In genomic region chr10:8374334-8374733, GRCh38 we compare ENCODE assay signal across 28 cellular contexts.
"Had no signal": no experiment of that assay in that cellular context is flagged by ENCODE, and none has a peak within 500 bp of the region (broad histone marks: within the 10 kb centered on the region; RNA-seq: fewer than 3 reads in every experiment).

No MANE protein-coding gene starts in this region.

- H3K27me3 ChIP-seq: stomach, suprapubic skin, testis, thyroid gland, tibial artery, tibial nerve, transverse colon, upper lobe of left lung, upper lobe of right lung, uterus, vagina had no signal

- ATAC-seq: stimulated activated memory B cell treated with anti-CD40 and anti-IgM and Interleukin-4, amounts not matched to agents 10 μg/mL and 1 μg/mL and 100 μg/mL, for 72 hours; stimulated activated naive B cell treated with anti-CD40 and anti-IgM and Interleukin-4, amounts not matched to agents 10 μg/mL and 1 μg/mL and 100 μg/mL, for 72 hours; stimulated activated naive CD8-positive, alpha-beta T cell treated with anti-CD3 and anti-CD28 coated beads, Interleukin-15, amount 100 ng/mL, for 72 hours; upper lobe of right lung had no signal

- H3K9me3 Mint-ChIP-seq: stimulated activated effector memory CD8-positive, alpha-beta T cell treated with anti-CD3 and anti-CD28 coated beads, Interleukin-12 subunit alpha, Interleukin-12 subunit beta, amount 100 ng/mL, for 72 hours; stimulated activated memory B cell treated with anti-CD40 and anti-IgM and Interleukin-4, amounts not matched to agents 10 μg/mL and 1 μg/mL and 100 μg/mL, for 72 hours; stimulated activated naive CD8-positive, alpha-beta T cell treated with anti-CD3 and anti-CD28 coated beads, Interleukin-15, Interleukin-2, amounts not matched to agents 100 ng/mL and 50 ng/mL, for 24 hours had no signal

- H3K27ac ChIP-seq: stomach, suprapubic skin, testis, thoracic aorta, thyroid gland, tibial artery, tibial nerve, transverse colon, upper lobe of left lung, upper lobe of right lung, uterus, vagina had no signal

- H3K9me3 ChIP-seq: stomach, suprapubic skin, testis, thoracic aorta, thyroid gland, tibial artery, tibial nerve, transverse colon, upper lobe of left lung, upper lobe of right lung, uterus, vagina had no signal

- H3K4me3 ChIP-seq: stomach, suprapubic skin, testis, thoracic aorta, thyroid gland, tibial artery, tibial nerve, transverse colon, upper lobe of left lung, upper lobe of right lung, uterus, vagina had no signal

- DNase-seq: stimulated activated CD4-positive, alpha-beta T cell treated with anti-CD3 and anti-CD28 coated beads, Interleukin-2, amount 100 ng/mL, for 48 hours; stimulated activated CD4-positive, alpha-beta T cell treated with anti-CD3 and anti-CD28 coated beads, Interleukin-4, amount 100 ng/mL, for 1 hour; stimulated activated CD4-positive, alpha-beta T cell treated with anti-CD3 and anti-CD28 coated beads, Interleukin-4, amount 100 ng/mL, for 24 hours; stimulated activated CD4-positive, alpha-beta T cell treated with anti-CD3 and anti-CD28 coated beads, Interleukin-4, amount 100 ng/mL, for 4 hours; stimulated activated CD8-positive, alpha-beta memory T cell treated with anti-CD3 and anti-CD28 coated beads, Interleukin-4, amount 100 ng/mL, for 48 hours; stimulated activated naive B cell treated with anti-CD40 and anti-IgM and Interleukin-4, amounts not matched to agents 10 μg/mL and 1 μg/mL and 100 μg/mL, for 72 hours; stimulated activated naive CD4-positive, alpha-beta T cell; stimulated activated naive CD4-positive, alpha-beta T cell treated with Interleukin-2 at 50 U/mL for 16 hours; stimulated activated naive CD8-positive, alpha-beta T cell treated with anti-CD3 and anti-CD28 coated beads, Interleukin-15, amount 100 ng/mL, for 72 hours; stimulated activated naive CD8-positive, alpha-beta T cell treated with anti-CD3 and anti-CD28 coated beads, Interleukin-15, Interleukin-2, amounts not matched to agents 100 U/mL and 50 U/mL, for 24 hours; stomach; substantia nigra; testis; thyroid gland; tibial artery; transverse colon; upper lobe of left lung; upper lobe of right lung; uterus had no signal

- FAIRE-seq: urothelium cell line had no signal

- H3K36me3 Mint-ChIP-seq: stimulated activated effector memory CD8-positive, alpha-beta T cell treated with anti-CD3 and anti-CD28 coated beads, Interleukin-12 subunit alpha, Interleukin-12 subunit beta, amount 100 ng/mL, for 72 hours; stimulated activated memory B cell treated with anti-CD40 and anti-IgM and Interleukin-4, amounts not matched to agents 10 μg/mL and 1 μg/mL and 100 μg/mL, for 72 hours; stimulated activated naive B cell treated with anti-CD40 and anti-IgM and Interleukin-4, amounts not matched to agents 10 μg/mL and 1 μg/mL and 100 μg/mL, for 72 hours; type B pancreatic cell had no signal

- H3K4me1 ChIP-seq: suprapubic skin, testis, tibial artery, tibial nerve, transverse colon, upper lobe of right lung, uterus, vagina had no signal

- H3K36me3 ChIP-seq: stomach, suprapubic skin, thoracic aorta, thyroid gland, tibial artery, tibial nerve, transverse colon, upper lobe of left lung, upper lobe of right lung, uterus, vagina had no signal

- H3K27ac Mint-ChIP-seq: stimulated activated memory B cell treated with anti-CD40 and anti-IgM and Interleukin-4, amounts not matched to agents 10 μg/mL and 1 μg/mL and 100 μg/mL, for 72 hours; stimulated activated naive B cell treated with anti-CD40 and anti-IgM and Interleukin-4, amounts not matched to agents 10 μg/mL and 1 μg/mL and 100 μg/mL, for 72 hours; stimulated activated naive CD8-positive, alpha-beta T cell treated with anti-CD3 and anti-CD28 coated beads, Interleukin-15, amount 100 ng/mL, for 72 hours; type B pancreatic cell had no signal
